17 cellular contexts compared by ENCODE assay signal in the genomic region with DNA sequence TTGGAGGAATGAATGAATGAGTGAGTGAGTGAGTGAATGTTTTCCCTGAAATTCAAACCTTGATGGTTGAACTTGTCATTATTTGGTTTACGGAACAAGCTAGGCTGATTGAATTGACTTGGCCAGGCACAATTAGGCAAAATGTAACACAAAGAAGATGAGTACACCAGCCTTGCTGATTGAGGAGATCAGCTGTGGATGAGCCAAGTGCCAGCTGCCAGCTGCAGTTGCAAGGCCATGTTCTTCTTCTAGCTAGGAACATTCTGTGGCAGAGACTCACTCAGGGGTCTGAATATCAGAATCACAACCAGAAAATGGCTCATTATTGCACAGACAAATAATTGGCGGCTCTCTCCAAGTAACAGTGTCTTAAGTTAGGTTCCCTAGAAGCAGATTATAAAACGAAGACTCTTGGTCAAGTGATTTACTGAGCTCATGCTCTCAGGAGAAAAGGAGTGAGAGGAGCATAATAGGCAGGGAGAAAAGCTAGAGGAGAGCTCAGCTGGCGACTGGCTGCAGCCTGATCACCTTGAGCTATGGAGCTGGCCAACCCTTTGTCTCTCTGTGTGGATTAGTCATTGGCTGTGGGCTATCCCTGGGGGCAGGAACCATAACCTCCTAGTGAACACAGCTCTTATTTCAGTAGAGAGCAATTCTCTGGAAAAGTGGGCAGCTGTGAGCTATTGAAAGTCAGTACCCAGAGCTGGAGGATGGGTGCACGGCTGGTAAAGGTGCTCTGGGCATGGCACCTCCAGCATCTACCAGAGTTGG.
DNase-seq lines count a peak whose midpoint lies in the region; ATAC-seq and TF ChIP-seq lines count a peak whose summit lies in the region.
"Had no signal": no experiment of that assay in that cellular context is flagged by ENCODE, and none has a peak within 500 bp of the region (broad histone marks: within the 10 kb centered on the region; RNA-seq: fewer than 3 reads in every experiment).

No MANE protein-coding gene starts in this region.

- CTCF ChIA-PET in PC-3 (lab: Charles Lee): no interaction called here
- CTCF ChIA-PET in Calu3 (lab: Charles Lee): no interaction called here

- no peak overlapping the region for H2BK120ac ChIP-seq in trophoblast cell (ENCODE audit: insufficient read depth, low read length, poor library complexity)

- no peak overlapping the region for H3K9ac ChIP-seq in PC-3 (ENCODE audit: low read length)
- H3K9ac ChIP-seq in trophoblast cell (ENCODE audit: low read length): no peak overlapping the region

- H4K91ac ChIP-seq in trophoblast cell (ENCODE audit: low read depth, low read length): no peak overlapping the region

- intact Hi-C loops in PC-3 (cut with micrococcal nuclease) (no loop called here), Calu3 (cut with micrococcal nuclease; ENCODE audit: unreplicated experiment) (loop anchor here (10.0 kb wide), 1 partner anchor 166 kb away; no protein-coding TSS in a partner anchor), aorta (cut with DNase I) (no loop called here), right cardiac atrium (cut with DNase I) (loop anchor here in 2 of 4 donors (10.0 kb wide), 1 partner anchor 286 kb away; no protein-coding TSS in a partner anchor)

- H4K20me1 ChIP-seq in GM23338 (replicated peaks; ENCODE audit: insufficient read depth) (no peaks in the 10 kb centered on the region), PC-3 (ENCODE audit: low read length) (no peaks in the 10 kb centered on the region)

- H3K4me2 ChIP-seq in GM23338 (no peak overlapping the region), PC-3 (ENCODE audit: low read length) (no peak overlapping the region), trophoblast cell (ENCODE audit: low read length) (no peak overlapping the region)

- H2AFZ ChIP-seq in GM23338 (no peak overlapping the region; the same call in 1 of the 2 replicates), PC-3 (ENCODE audit: low read length) (no peak overlapping the region), trophoblast cell (ENCODE audit: insufficient read depth, low read length, poor library complexity) (no peak overlapping the region)

- H3K9me3 ChIP-seq in PC-3 (ENCODE audit: low read length) (no peaks in the 10 kb centered on the region), trophoblast cell (ENCODE audit: insufficient read depth, low read depth, low read length) (no peaks in the 10 kb centered on the region), aorta (ENCODE audit: control insufficient read depth, low read length) (no peaks in the 10 kb centered on the region), right cardiac atrium (ENCODE audit: control insufficient read depth, low read length) (no peaks in the 10 kb centered on the region)
- H3K9me3 ChIP-seq: left lung, pancreas, SJSA1, transverse colon had no signal

- H3K4me1 ChIP-seq in GM23338 (ENCODE audit: insufficient read depth): no peaks in the 10 kb centered on the region
- H3K4me1 ChIP-seq in PC-3 (ENCODE audit: insufficient read depth, low read length): peaks cover 7% of the 10 kb centered on the region; the same call in 1 of the 2 replicates
- H3K4me1 ChIP-seq in trophoblast cell (ENCODE audit: control insufficient read depth in 1 of 2, insufficient read depth in 2 of 2, low read length in 2 of 2): peaks cover 2% of the 10 kb centered on the region in 2 experiments
- no peaks in the 10 kb centered on the region for H3K4me1 ChIP-seq in aorta (ENCODE audit: control insufficient read depth in 1 of 2, insufficient read depth in 2 of 2, low read length in 2 of 2)
- no peaks in the 10 kb centered on the region for H3K4me1 ChIP-seq in right cardiac atrium (ENCODE audit: control insufficient read depth, insufficient read depth, low read length)
- H3K4me1 ChIP-seq: left lung, pancreas had no signal

- H3K27ac Mint-ChIP-seq in GM23338: no peak overlapping the region
- H3K27ac Mint-ChIP-seq in Calu3 (ENCODE audit: unreplicated experiment): no peak overlapping the region

- H4K8ac ChIP-seq in trophoblast cell (ENCODE audit: low read depth, low read length): no peak overlapping the region

- POLR2A ChIA-PET in PC-3 (lab: Charles Lee; ENCODE audit: unreplicated experiment): no interaction called here

- TF ChIP-seq CTCF in GM23338 (conservative IDR thresholded peaks at IDR 0.05; ENCODE audit: low read depth in 2 of 2): no peak
- no peak for TF ChIP-seq CTCF in PC-3 (conservative IDR thresholded peaks at IDR 0.05; ENCODE audit: low read depth, low read length)
- no peak for TF ChIP-seq CTCF in fibroblast of the aortic adventitia (IDR thresholded peaks at IDR 0.05; ENCODE audit: insufficient read depth, low read length)
- TF ChIP-seq CTCF in Calu3 (IDR thresholded peaks at IDR 0.05; ENCODE audit: unreplicated experiment): no peak

- no peak overlapping the region for H3K4ac ChIP-seq in trophoblast cell (ENCODE audit: low read depth, low read length)

- H3K4me3 Mint-ChIP-seq in GM23338 (no peak overlapping the region), Calu3 (ENCODE audit: low read depth, unreplicated experiment) (no peak overlapping the region)

- no peaks in the 10 kb centered on the region for H3F3A ChIP-seq in GM23338 (replicated peaks; ENCODE audit: low read depth)
- no peaks in the 10 kb centered on the region for H3F3A ChIP-seq in PC-3 (ENCODE audit: low read length, unreplicated experiment)

- no peak overlapping the region for H3K14ac ChIP-seq in trophoblast cell (ENCODE audit: low read length)

- H3K18ac ChIP-seq in trophoblast cell (ENCODE audit: low read length): no peak overlapping the region

- no peaks in the 10 kb centered on the region for H3K79me2 ChIP-seq in GM23338 (replicated peaks; ENCODE audit: insufficient read depth)
- no peaks in the 10 kb centered on the region for H3K79me2 ChIP-seq in PC-3 (ENCODE audit: low read length)
- H3K79me2 ChIP-seq in trophoblast cell (ENCODE audit: control insufficient read depth, insufficient read depth, low read length, poor library complexity): no peaks in the 10 kb centered on the region

- DNase-seq in GM23338 (ENCODE audit: low spot score) (no peak), PC-3 (peak; percentile 52), fibroblast of the aortic adventitia (ENCODE audit: low read depth) (peak; percentile 36), trophoblast cell (peak; percentile 91 to 96), Calu3 (no peak), aorta (no peak), right cardiac atrium (no peak)
- no peak for DNase-seq in stimulated activated naive CD4-positive, alpha-beta T cell (lab: John Stamatoyannopoulos, UW)
- DNase-seq: activated CD4-positive, alpha-beta T cell treated with anti-CD3 and anti-CD28 coated beads for 1 hour; activated effector memory CD4-positive, alpha-beta T cell treated with anti-CD3 and anti-CD28 coated beads, Interleukin-2, amount 50 U/mL, for 16 hours; DMS 273 treated with DMSO at 0.1 percent for 48 hours; left lung; NCI-H1092 treated with DMSO at 0.1 percent for 48 hours; pancreas; transverse colon had no signal

- no peaks in the 10 kb centered on the region for H3K36me3 ChIP-seq in GM23338 (ENCODE audit: insufficient read depth)
- no peaks in the 10 kb centered on the region for H3K36me3 ChIP-seq in PC-3 (ENCODE audit: low read depth, low read length)
- no peaks in the 10 kb centered on the region for H3K36me3 ChIP-seq in trophoblast cell (ENCODE audit: control insufficient read depth in 1 of 2, insufficient read depth in 2 of 2, low read length in 2 of 2)
- H3K36me3 ChIP-seq in aorta (ENCODE audit: control insufficient read depth in 1 of 2, insufficient read depth in 2 of 2, low read length in 1 of 2): no peaks in the 10 kb centered on the region
- H3K36me3 ChIP-seq: left lung, pancreas, SJSA1, transverse colon had no signal

- BruUV-seq in PC-3 (replicated peaks; lab: Mats Ljungman, UMichigan) (no TSS peak), Calu3 (replicated peaks; lab: Mats Ljungman, UMichigan) (no TSS peak)

- H3K27me3 ChIP-seq in GM23338 (ENCODE audit: insufficient read depth) (no peaks in the 10 kb centered on the region), PC-3 (ENCODE audit: low read length) (no peaks in the 10 kb centered on the region), trophoblast cell (ENCODE audit: insufficient read depth, low read length) (no peaks in the 10 kb centered on the region), aorta (ENCODE audit: control insufficient read depth in 1 of 2, insufficient read depth in 2 of 2, low read length in 1 of 2) (no peaks in the 10 kb centered on the region), right cardiac atrium (ENCODE audit: control insufficient read depth, insufficient read depth) (no peaks in the 10 kb centered on the region)
- H3K27me3 ChIP-seq: left lung, pancreas, SJSA1, transverse colon had no signal

- H3K9me3 Mint-ChIP-seq in GM23338 (no peaks in the 10 kb centered on the region), Calu3 (ENCODE audit: low read depth, unreplicated experiment) (no peaks in the 10 kb centered on the region)

- no CpG with 5 or more reads among the region's 5 CpGs for WGBS in trophoblast cell (ENCODE audit: extremely low coverage, insufficient coverage, insufficient read length)
- 95 to 96% methylated on average over 5 of the region's 5 CpGs for WGBS in aorta, 2 donors
- WGBS in right cardiac atrium: 89% methylated on average over 5 of the region's 5 CpGs

- 0 out of 2 replicates have a peak, but pooled peaks cover 4% of the 10 kb centered on the region for H3K9me2 ChIP-seq in GM23338 (ENCODE audit: insufficient read depth)
- H3K9me2 ChIP-seq in PC-3 (replicated peaks; ENCODE audit: low read length): no peaks in the 10 kb centered on the region

- ATAC-seq in GM23338 (peak; percentile 50; the same call in 2 of the 3 replicates), PC-3 (peak; percentile 24; the same call in 1 of the 2 replicates), aorta (ENCODE audit: low FRiP score) (no peak), right cardiac atrium (no peak)
- ATAC-seq: K562, left lung, pancreas had no signal

- no peak overlapping the region for H3K23ac ChIP-seq in trophoblast cell (ENCODE audit: low read length)

- no peak overlapping the region for H2BK12ac ChIP-seq in trophoblast cell (ENCODE audit: low read length)

- H3K36me3 Mint-ChIP-seq in GM23338 (ENCODE audit: low read depth): no peaks in the 10 kb centered on the region
- no peaks in the 10 kb centered on the region for H3K36me3 Mint-ChIP-seq in Calu3 (ENCODE audit: insufficient read depth, unreplicated experiment)

- H3K27me3 Mint-ChIP-seq in GM23338 (ENCODE audit: insufficient read depth, low read depth, poor library complexity) (no peaks in the 10 kb centered on the region), Calu3 (ENCODE audit: unreplicated experiment) (no peaks in the 10 kb centered on the region)

- H3K4me1 Mint-ChIP-seq in GM23338: no peaks in the 10 kb centered on the region
- peaks cover 12% of the 10 kb centered on the region for H3K4me1 Mint-ChIP-seq in Calu3 (ENCODE audit: low read depth, unreplicated experiment)

- no peak overlapping the region for H3K4me3 ChIP-seq in GM23338
- no peak overlapping the region for H3K4me3 ChIP-seq in PC-3 (ENCODE audit: low read length)
- H3K4me3 ChIP-seq in fibroblast of the aortic adventitia (ENCODE audit: low read depth, low read length): no peak overlapping the region
- no peak overlapping the region for H3K4me3 ChIP-seq in trophoblast cell (ENCODE audit: low read depth, low read length)
- no peak overlapping the region for H3K4me3 ChIP-seq in aorta (ENCODE audit: low read length in 2 of 2)
- no peak overlapping the region for H3K4me3 ChIP-seq in right cardiac atrium (ENCODE audit: low read length)
- H3K4me3 ChIP-seq: K562, left lung, pancreas, SJSA1, transverse colon had no signal

- no peak overlapping the region for H4K12ac ChIP-seq in trophoblast cell (ENCODE audit: low read depth, low read length)

- H3K27ac ChIP-seq in GM23338 (ENCODE audit: low read depth): no peak overlapping the region
- H3K27ac ChIP-seq in PC-3 (ENCODE audit: low read length): no peak overlapping the region
- no peak overlapping the region for H3K27ac ChIP-seq in trophoblast cell (ENCODE audit: low read depth, low read length)
- no peak overlapping the region for H3K27ac ChIP-seq in aorta (ENCODE audit: low read depth in 1 of 2, low read length in 2 of 2)
- H3K27ac ChIP-seq in right cardiac atrium (ENCODE audit: low read length): no peak overlapping the region
- H3K27ac ChIP-seq: left lung, pancreas, SJSA1, transverse colon had no signal

- H2BK5ac ChIP-seq in trophoblast cell (ENCODE audit: low read depth, low read length, poor library complexity): no peak overlapping the region

- no peaks in the 10 kb centered on the region for H3K79me1 ChIP-seq in trophoblast cell (ENCODE audit: low read length)

- no peak overlapping the region for H2AK5ac ChIP-seq in trophoblast cell (ENCODE audit: low read length)

Comparison
In these comparisons a context has a peak if more than half of its experiments do, and no peak if none do; other contexts are left out.
1. ATAC-seq: peak in GM23338 (single experiment) and PC-3 (single experiment); none in aorta (single experiment) and right cardiac atrium (0 of 2).
2. DNase-seq: peak in PC-3 (single experiment), fibroblast of the aortic adventitia (single experiment) and trophoblast cell (2 of 2); none in GM23338 (single experiment), Calu3 (single experiment), aorta (0 of 2), right cardiac atrium (0 of 3) and stimulated activated naive CD4-positive, alpha-beta T cell (0 of 6).